1 cellular context compared by ENCODE assay signal in the genomic region with DNA sequence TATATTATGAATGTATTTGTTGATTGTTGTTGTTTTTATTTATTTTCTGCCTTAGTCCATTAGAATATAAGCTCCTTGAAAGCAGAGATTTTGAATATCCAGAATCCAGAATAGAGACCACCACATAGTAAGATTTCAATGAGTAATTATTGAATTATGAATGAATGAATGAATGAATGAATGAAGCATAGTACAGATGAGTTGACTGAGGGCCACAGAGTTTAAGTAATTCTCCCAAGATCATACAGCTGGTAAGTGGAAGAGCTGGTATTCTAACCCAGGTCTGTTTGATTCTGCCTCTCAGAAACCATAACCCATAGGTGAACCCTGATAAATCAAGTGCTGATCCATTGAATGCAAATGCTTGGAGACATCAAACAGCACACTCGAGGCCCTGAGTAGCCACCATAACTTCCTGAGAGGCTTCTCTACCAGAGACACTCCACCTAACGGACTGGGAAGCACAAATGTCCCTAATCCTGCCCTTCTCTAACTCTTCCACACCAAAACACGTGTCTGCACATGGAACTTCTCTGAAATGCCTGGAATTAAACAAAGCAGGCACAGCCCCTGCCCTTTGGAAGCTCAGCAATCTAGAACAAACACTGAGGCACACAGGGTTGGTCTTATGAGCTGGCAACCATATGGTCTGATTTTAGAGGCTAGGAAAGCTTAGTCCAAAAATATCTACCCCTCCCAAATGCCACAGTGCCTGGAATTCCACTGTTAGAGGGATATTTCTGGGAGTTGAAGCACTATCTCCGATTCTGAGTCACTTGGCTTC.
TF ChIP-seq lines count a peak whose summit lies in the region.

No MANE protein-coding gene starts in this region.

TF ChIP-seq in HepG2, 621 proteins besides CTCF, POLR2A, EP300 and RAD21 (continued from another document and continues in another):
- TF ChIP-seq U2AF1 (optimal IDR thresholded peaks at IDR 0.05; ENCODE audit: low read depth, low read length), result no peak
- no peak for TF ChIP-seq MAFF (IDR thresholded peaks at IDR 0.05; ENCODE audit: low read depth, low read length)
- TF ChIP-seq, protein P1, sequence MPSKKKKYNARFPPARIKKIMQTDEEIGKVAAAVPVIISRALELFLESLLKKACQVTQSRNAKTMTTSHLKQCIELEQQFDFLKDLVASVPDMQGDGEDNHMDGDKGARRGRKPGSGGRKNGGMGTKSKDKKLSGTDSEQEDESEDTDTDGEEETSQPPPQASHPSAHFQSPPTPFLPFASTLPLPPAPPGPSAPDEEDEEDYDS (CRISPR knock-in tag; IDR thresholded peaks at IDR 0.05), result no peak
- no peak for TF ChIP-seq TCF12 (IDR thresholded peaks at IDR 0.05)
- TF ChIP-seq TCF12 (CRISPR knock-in tag; IDR thresholded peaks at IDR 0.05), result no peak
- TF ChIP-seq, protein P2, sequence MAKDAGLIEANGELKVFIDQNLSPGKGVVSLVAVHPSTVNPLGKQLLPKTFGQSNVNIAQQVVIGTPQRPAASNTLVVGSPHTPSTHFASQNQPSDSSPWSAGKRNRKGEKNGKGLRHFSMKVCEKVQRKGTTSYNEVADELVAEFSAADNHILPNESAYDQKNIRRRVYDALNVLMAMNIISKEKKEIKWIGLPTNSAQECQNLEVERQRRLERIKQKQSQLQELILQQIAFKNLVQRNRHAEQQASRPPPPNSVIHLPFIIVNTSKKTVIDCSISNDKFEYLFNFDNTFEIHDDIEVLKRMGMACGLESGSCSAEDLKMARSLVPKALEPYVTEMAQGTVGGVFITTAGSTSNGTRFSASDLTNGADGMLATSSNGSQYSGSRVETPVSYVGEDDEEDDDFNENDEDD (CRISPR knock-in tag; IDR thresholded peaks at IDR 0.05; ENCODE audit: borderline replicate concordance), result peak; percentile 84
- no peak for TF ChIP-seq NFIB (CRISPR knock-in tag; IDR thresholded peaks at IDR 0.05; ENCODE audit: borderline replicate concordance)
- TF ChIP-seq, protein P3, sequence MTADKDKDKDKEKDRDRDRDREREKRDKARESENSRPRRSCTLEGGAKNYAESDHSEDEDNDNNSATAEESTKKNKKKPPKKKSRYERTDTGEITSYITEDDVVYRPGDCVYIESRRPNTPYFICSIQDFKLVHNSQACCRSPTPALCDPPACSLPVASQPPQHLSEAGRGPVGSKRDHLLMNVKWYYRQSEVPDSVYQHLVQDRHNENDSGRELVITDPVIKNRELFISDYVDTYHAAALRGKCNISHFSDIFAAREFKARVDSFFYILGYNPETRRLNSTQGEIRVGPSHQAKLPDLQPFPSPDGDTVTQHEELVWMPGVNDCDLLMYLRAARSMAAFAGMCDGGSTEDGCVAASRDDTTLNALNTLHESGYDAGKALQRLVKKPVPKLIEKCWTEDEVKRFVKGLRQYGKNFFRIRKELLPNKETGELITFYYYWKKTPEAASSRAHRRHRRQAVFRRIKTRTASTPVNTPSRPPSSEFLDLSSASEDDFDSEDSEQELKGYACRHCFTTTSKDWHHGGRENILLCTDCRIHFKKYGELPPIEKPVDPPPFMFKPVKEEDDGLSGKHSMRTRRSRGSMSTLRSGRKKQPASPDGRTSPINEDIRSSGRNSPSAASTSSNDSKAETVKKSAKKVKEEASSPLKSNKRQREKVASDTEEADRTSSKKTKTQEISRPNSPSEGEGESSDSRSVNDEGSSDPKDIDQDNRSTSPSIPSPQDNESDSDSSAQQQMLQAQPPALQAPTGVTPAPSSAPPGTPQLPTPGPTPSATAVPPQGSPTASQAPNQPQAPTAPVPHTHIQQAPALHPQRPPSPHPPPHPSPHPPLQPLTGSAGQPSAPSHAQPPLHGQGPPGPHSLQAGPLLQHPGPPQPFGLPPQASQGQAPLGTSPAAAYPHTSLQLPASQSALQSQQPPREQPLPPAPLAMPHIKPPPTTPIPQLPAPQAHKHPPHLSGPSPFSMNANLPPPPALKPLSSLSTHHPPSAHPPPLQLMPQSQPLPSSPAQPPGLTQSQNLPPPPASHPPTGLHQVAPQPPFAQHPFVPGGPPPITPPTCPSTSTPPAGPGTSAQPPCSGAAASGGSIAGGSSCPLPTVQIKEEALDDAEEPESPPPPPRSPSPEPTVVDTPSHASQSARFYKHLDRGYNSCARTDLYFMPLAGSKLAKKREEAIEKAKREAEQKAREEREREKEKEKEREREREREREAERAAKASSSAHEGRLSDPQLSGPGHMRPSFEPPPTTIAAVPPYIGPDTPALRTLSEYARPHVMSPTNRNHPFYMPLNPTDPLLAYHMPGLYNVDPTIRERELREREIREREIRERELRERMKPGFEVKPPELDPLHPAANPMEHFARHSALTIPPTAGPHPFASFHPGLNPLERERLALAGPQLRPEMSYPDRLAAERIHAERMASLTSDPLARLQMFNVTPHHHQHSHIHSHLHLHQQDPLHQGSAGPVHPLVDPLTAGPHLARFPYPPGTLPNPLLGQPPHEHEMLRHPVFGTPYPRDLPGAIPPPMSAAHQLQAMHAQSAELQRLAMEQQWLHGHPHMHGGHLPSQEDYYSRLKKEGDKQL (CRISPR knock-in tag; IDR thresholded peaks at IDR 0.05; ENCODE audit: low read depth), result no peak
- no peak for TF ChIP-seq ZNF766 (CRISPR knock-in tag; IDR thresholded peaks at IDR 0.05; ENCODE audit: borderline replicate concordance)
- TF ChIP-seq SOX5 (CRISPR knock-in tag; IDR thresholded peaks at IDR 0.05; ENCODE audit: borderline replicate concordance), result peak; percentile 73; the same call in 1 of the 2 replicates
- TF ChIP-seq NCOR1 (IDR thresholded peaks at IDR 0.05; ENCODE audit: borderline replicate concordance, low read length), result no peak
- TF ChIP-seq JUN (CRISPR knock-in tag; IDR thresholded peaks at IDR 0.05), result no peak
- TF ChIP-seq, protein P4, sequence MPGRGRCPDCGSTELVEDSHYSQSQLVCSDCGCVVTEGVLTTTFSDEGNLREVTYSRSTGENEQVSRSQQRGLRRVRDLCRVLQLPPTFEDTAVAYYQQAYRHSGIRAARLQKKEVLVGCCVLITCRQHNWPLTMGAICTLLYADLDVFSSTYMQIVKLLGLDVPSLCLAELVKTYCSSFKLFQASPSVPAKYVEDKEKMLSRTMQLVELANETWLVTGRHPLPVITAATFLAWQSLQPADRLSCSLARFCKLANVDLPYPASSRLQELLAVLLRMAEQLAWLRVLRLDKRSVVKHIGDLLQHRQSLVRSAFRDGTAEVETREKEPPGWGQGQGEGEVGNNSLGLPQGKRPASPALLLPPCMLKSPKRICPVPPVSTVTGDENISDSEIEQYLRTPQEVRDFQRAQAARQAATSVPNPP (CRISPR knock-in tag; IDR thresholded peaks at IDR 0.05), result no peak
- no peak for TF ChIP-seq ZNF432 (CRISPR knock-in tag; IDR thresholded peaks at IDR 0.05; ENCODE audit: borderline replicate concordance)
- TF ChIP-seq KDM5B (CRISPR knock-in tag; IDR thresholded peaks at IDR 0.05; ENCODE audit: borderline replicate concordance), result no peak
- TF ChIP-seq ZZZ3 (CRISPR knock-in tag; IDR thresholded peaks at IDR 0.05; ENCODE audit: borderline replicate concordance), result no peak
- TF ChIP-seq, protein P5, sequence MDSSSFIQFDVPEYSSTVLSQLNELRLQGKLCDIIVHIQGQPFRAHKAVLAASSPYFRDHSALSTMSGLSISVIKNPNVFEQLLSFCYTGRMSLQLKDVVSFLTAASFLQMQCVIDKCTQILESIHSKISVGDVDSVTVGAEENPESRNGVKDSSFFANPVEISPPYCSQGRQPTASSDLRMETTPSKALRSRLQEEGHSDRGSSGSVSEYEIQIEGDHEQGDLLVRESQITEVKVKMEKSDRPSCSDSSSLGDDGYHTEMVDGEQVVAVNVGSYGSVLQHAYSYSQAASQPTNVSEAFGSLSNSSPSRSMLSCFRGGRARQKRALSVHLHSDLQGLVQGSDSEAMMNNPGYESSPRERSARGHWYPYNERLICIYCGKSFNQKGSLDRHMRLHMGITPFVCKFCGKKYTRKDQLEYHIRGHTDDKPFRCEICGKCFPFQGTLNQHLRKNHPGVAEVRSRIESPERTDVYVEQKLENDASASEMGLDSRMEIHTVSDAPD (CRISPR knock-in tag; IDR thresholded peaks at IDR 0.05), result peak; percentile 57; the same call in 1 of the 2 replicates
- TF ChIP-seq NFYB (CRISPR knock-in tag; IDR thresholded peaks at IDR 0.05), result no peak
- TF ChIP-seq ZSCAN30 (CRISPR knock-in tag; IDR thresholded peaks at IDR 0.05), result no peak
- TF ChIP-seq STAT5B (CRISPR knock-in tag; IDR thresholded peaks at IDR 0.05), result no peak
- TF ChIP-seq, protein P6, sequence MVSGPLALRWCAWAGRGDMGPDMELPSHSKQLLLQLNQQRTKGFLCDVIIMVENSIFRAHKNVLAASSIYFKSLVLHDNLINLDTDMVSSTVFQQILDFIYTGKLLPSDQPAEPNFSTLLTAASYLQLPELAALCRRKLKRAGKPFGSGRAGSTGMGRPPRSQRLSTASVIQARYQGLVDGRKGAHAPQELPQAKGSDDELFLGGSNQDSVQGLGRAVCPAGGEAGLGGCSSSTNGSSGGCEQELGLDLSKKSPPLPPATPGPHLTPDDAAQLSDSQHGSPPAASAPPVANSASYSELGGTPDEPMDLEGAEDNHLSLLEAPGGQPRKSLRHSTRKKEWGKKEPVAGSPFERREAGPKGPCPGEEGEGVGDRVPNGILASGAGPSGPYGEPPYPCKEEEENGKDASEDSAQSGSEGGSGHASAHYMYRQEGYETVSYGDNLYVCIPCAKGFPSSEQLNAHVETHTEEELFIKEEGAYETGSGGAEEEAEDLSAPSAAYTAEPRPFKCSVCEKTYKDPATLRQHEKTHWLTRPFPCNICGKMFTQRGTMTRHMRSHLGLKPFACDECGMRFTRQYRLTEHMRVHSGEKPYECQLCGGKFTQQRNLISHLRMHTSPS (CRISPR knock-in tag; IDR thresholded peaks at IDR 0.05; ENCODE audit: low read depth), result no peak
- no peak for TF ChIP-seq HNRNPLL (IDR thresholded peaks at IDR 0.05; ENCODE audit: low read depth, low read length, poor library complexity, severe bottlenecking)
- peak; percentile 85 for TF ChIP-seq ZNF24 (IDR thresholded peaks at IDR 0.05)
- TF ChIP-seq, protein P7, sequence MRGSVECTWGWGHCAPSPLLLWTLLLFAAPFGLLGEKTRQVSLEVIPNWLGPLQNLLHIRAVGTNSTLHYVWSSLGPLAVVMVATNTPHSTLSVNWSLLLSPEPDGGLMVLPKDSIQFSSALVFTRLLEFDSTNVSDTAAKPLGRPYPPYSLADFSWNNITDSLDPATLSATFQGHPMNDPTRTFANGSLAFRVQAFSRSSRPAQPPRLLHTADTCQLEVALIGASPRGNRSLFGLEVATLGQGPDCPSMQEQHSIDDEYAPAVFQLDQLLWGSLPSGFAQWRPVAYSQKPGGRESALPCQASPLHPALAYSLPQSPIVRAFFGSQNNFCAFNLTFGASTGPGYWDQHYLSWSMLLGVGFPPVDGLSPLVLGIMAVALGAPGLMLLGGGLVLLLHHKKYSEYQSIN (CRISPR knock-in tag; IDR thresholded peaks at IDR 0.05; ENCODE audit: borderline replicate concordance), result no peak
- no peak for TF ChIP-seq REPIN1 (CRISPR knock-in tag; IDR thresholded peaks at IDR 0.05; ENCODE audit: borderline replicate concordance, low read depth)
- TF ChIP-seq STAG1 (CRISPR knock-in tag; IDR thresholded peaks at IDR 0.05), result peak; percentile 37
- TF ChIP-seq, protein P8, sequence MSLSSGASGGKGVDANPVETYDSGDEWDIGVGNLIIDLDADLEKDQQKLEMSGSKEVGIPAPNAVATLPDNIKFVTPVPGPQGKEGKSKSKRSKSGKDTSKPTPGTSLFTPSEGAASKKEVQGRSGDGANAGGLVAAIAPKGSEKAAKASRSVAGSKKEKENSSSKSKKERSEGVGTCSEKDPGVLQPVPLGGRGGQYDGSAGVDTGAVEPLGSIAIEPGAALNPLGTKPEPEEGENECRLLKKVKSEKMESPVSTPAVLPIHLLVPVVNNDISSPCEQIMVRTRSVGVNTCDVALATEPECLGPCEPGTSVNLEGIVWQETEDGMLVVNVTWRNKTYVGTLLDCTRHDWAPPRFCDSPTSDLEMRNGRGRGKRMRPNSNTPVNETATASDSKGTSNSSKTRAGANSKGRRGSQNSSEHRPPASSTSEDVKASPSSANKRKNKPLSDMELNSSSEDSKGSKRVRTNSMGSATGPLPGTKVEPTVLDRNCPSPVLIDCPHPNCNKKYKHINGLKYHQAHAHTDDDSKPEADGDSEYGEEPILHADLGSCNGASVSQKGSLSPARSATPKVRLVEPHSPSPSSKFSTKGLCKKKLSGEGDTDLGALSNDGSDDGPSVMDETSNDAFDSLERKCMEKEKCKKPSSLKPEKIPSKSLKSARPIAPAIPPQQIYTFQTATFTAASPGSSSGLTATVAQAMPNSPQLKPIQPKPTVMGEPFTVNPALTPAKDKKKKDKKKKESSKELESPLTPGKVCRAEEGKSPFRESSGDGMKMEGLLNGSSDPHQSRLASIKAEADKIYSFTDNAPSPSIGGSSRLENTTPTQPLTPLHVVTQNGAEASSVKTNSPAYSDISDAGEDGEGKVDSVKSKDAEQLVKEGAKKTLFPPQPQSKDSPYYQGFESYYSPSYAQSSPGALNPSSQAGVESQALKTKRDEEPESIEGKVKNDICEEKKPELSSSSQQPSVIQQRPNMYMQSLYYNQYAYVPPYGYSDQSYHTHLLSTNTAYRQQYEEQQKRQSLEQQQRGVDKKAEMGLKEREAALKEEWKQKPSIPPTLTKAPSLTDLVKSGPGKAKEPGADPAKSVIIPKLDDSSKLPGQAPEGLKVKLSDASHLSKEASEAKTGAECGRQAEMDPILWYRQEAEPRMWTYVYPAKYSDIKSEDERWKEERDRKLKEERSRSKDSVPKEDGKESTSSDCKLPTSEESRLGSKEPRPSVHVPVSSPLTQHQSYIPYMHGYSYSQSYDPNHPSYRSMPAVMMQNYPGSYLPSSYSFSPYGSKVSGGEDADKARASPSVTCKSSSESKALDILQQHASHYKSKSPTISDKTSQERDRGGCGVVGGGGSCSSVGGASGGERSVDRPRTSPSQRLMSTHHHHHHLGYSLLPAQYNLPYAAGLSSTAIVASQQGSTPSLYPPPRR (CRISPR knock-in tag; IDR thresholded peaks at IDR 0.05; ENCODE audit: borderline replicate concordance), result no peak
- TF ChIP-seq SOX6 (IDR thresholded peaks at IDR 0.05), result no peak
- peak; percentile 62 for TF ChIP-seq SOX6 (CRISPR knock-in tag; IDR thresholded peaks at IDR 0.05)
- TF ChIP-seq POGZ (CRISPR knock-in tag; IDR thresholded peaks at IDR 0.05), result 0 out of 2 replicates have a peak, but pooled peaks have one; percentile 43
- no peak for TF ChIP-seq ZNF33A (CRISPR knock-in tag; IDR thresholded peaks at IDR 0.05; ENCODE audit: borderline replicate concordance)
- TF ChIP-seq ZNF564 (CRISPR knock-in tag; IDR thresholded peaks at IDR 0.05), result no peak
- TF ChIP-seq ZNF354B (CRISPR knock-in tag; IDR thresholded peaks at IDR 0.05), result no peak
